In genomic region chr17:29568331-29569244, GRCh38 we compare ENCODE assay signal across 1 cellular context.
A peak's percentile ranks its signal among the peaks of the same experiment; 100 is the strongest.
TF ChIP-seq lines count a peak whose summit lies in the region.

Gene TP53I13, plus strand, starts transcription at chr17:29568701. Its CDS starts 58 bp downstream, at chr17:29568759.

TF ChIP-seq in K562, 482 proteins besides CTCF, POLR2A, EP300 and RAD21 (continued from another document and continues in another):
- TF ChIP-seq ZBTB34 (CRISPR knock-in tag; IDR thresholded peaks at IDR 0.05) (no peak), THAP12 (CRISPR knock-in tag; IDR thresholded peaks at IDR 0.05) (0 out of 2 replicates have a peak, but pooled peaks have one; percentile 29), GATA2 (CRISPR knock-in tag; IDR thresholded peaks at IDR 0.05) (no peak), NR2C2 (CRISPR knock-in tag; IDR thresholded peaks at IDR 0.05) (no peak), NR2C2 (tag; IDR thresholded peaks at IDR 0.05) (no peak; the same call in 1 of the 2 replicates), PRMT5 (CRISPR knock-in tag; IDR thresholded peaks at IDR 0.05) (no peak), ZFP36 (IDR thresholded peaks at IDR 0.05; ENCODE audit: low read depth, low read length, partially characterized antibody) (no peak), GABPB1 (CRISPR knock-in tag; IDR thresholded peaks at IDR 0.05) (no peak), CHD2 (IDR thresholded peaks at IDR 0.05; ENCODE audit: low read depth, low read length) (peak; percentile 30; the same call in 1 of the 2 replicates), THRAP3 (IDR thresholded peaks at IDR 0.05; ENCODE audit: borderline replicate concordance) (no peak), SIN3B (IDR thresholded peaks at IDR 0.05; ENCODE audit: low read depth) (no peak), SAP30 (IDR thresholded peaks at IDR 0.05; ENCODE audit: borderline replicate concordance, insufficient read depth, low read depth, low read length, poor library complexity, severe bottlenecking) (peak; percentile 26), CTBP1 (IDR thresholded peaks at IDR 0.05; ENCODE audit: borderline replicate concordance) (peak; percentile 70; the same call in 1 of the 2 replicates), NCOA1 (IDR thresholded peaks at IDR 0.05; ENCODE audit: low read depth) (no peak), IFI16 (CRISPR knock-in tag; IDR thresholded peaks at IDR 0.05) (no peak), ZNF384 (IDR thresholded peaks at IDR 0.05; ENCODE audit: low read depth, low read length) (no peak), CREM (IDR thresholded peaks at IDR 0.05; ENCODE audit: low read depth) (peak; percentile 34; the same call in 1 of the 2 replicates), NFIC (IDR thresholded peaks at IDR 0.05) (0 out of 2 replicates have a peak, but pooled peaks have one; percentile 3), CLOCK (CRISPR knock-in tag; IDR thresholded peaks at IDR 0.05; ENCODE audit: borderline replicate concordance) (no peak), HMG20B (CRISPR knock-in tag; IDR thresholded peaks at IDR 0.05) (no peak), ARID3A (IDR thresholded peaks at IDR 0.05; ENCODE audit: borderline replicate concordance, low read depth, low read length) (no peak), ATF1 (CRISPR knock-in tag; IDR thresholded peaks at IDR 0.05) (no peak), ATF1 (tag; IDR thresholded peaks at IDR 0.05) (no peak), BRD4 (IDR thresholded peaks at IDR 0.05) (no peak), SMARCE1 (IDR thresholded peaks at IDR 0.05) (no peak), MGA (IDR thresholded peaks at IDR 0.05) (no peak), UBTF (IDR thresholded peaks at IDR 0.05; ENCODE audit: borderline replicate concordance in 1 of 2, low read depth in 2 of 2, low read length in 2 of 2) (peak; percentile 31 to 33; a peak in 2 of 4 replicates), SNRNP70 (optimal IDR thresholded peaks at IDR 0.05; ENCODE audit: low read depth, low read length) (no peak), ZHX1 (conservative IDR thresholded peaks at IDR 0.05; ENCODE audit: low read length) (no peak), GTF2F1 (IDR thresholded peaks at IDR 0.05; ENCODE audit: low read depth, low read length) (no peak), ZNF764 (CRISPR knock-in tag; IDR thresholded peaks at IDR 0.05; ENCODE audit: low read depth) (no peak), DACH1 (IDR thresholded peaks at IDR 0.05; ENCODE audit: partially characterized antibody) (no peak)
